ENCODE assay signal across 26 cellular contexts in the genomic region with DNA sequence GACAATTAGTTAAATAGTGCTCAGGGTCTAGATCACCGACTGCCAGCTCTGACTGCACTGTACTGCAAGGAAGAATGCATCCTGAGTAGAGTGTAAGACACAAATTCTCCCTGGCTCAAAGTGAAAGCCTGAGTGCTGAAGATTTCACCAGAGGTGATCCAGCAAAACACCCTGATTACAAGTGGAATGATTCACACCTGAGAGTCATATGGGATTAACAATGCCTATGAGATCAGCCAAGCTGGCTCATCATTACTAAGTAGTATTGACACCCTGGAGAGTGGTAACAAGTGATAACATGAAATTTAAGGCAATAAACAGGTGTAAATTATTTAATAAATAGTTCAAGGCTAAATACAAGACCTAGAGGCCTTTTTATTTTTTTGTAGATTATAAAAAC.
"Had no signal": no experiment of that assay in that cellular context is flagged by ENCODE, and none has a peak within 500 bp of the region (broad histone marks: within the 10 kb centered on the region; RNA-seq: fewer than 3 reads in every experiment).

No MANE protein-coding gene starts in this region.

- DNase-seq: effector CD4-positive, alpha-beta T cell; esophagus squamous epithelium; foreskin fibroblast; head of caudate nucleus; kidney; left colon; left ventricle myocardium superior; mesendoderm; naive B cell; psoas muscle; retina; right lobe of liver; stimulated activated CD4-positive, alpha-beta T cell treated with anti-CD3 and anti-CD28 coated beads, Interleukin-4, amount 100 ng/mL, for 1 hour; stimulated activated CD8-positive, alpha-beta memory T cell treated with anti-CD3 and anti-CD28 coated beads, Interleukin-4, amount 100 ng/mL, for 48 hours; stimulated activated naive CD8-positive, alpha-beta T cell treated with anti-CD3 and anti-CD28 coated beads, Interleukin-15, Interleukin-2, amounts not matched to agents 100 U/mL and 50 U/mL, for 24 hours; thyroid gland had no signal

- H3K27ac Mint-ChIP-seq: naive B cell; nephron; stimulated activated effector memory CD8-positive, alpha-beta T cell treated with anti-CD3 and anti-CD28 coated beads, Interleukin-12 subunit alpha, Interleukin-12 subunit beta, amount 100 ng/mL, for 72 hours; type B pancreatic cell had no signal

- H3K36me3 ChIP-seq: esophagus squamous epithelium, right lobe of liver, suprapubic skin, thyroid gland had no signal

- FAIRE-seq: kidney, urothelium cell line had no signal

- H3K4me3 ChIP-seq: coronary artery, esophagus squamous epithelium, hepatocyte, lung, psoas muscle, right lobe of liver, suprapubic skin, thyroid gland had no signal

- H3K4me3 Mint-ChIP-seq: naive B cell; nephron; stimulated activated effector memory CD8-positive, alpha-beta T cell treated with anti-CD3 and anti-CD28 coated beads, Interleukin-12 subunit alpha, Interleukin-12 subunit beta, amount 100 ng/mL, for 72 hours; type B pancreatic cell had no signal

- ATAC-seq: left colon; left ventricle myocardium superior; psoas muscle; right lobe of liver; stimulated activated effector memory CD8-positive, alpha-beta T cell treated with anti-CD3 and anti-CD28 coated beads, Interleukin-12 subunit alpha, Interleukin-12 subunit beta, amount 100 ng/mL, for 72 hours; stimulated activated naive CD8-positive, alpha-beta T cell treated with anti-CD3 and anti-CD28 coated beads, Interleukin-15, Interleukin-2, amounts not matched to agents 100 U/mL and 50 U/mL, for 24 hours had no signal

- H3K36me3 Mint-ChIP-seq: naive B cell; stimulated activated effector memory CD8-positive, alpha-beta T cell treated with anti-CD3 and anti-CD28 coated beads, Interleukin-12 subunit alpha, Interleukin-12 subunit beta, amount 100 ng/mL, for 72 hours; type B pancreatic cell had no signal

- H3K27me3 ChIP-seq: esophagus squamous epithelium, hepatocyte, right lobe of liver, suprapubic skin, thyroid gland had no signal

- H3K27ac ChIP-seq: coronary artery, epithelial cell of prostate, esophagus squamous epithelium, hepatocyte, parathyroid adenoma, psoas muscle, right lobe of liver, suprapubic skin, thyroid gland had no signal

- H3K4me1 ChIP-seq: parathyroid adenoma, psoas muscle, right lobe of liver, suprapubic skin, thyroid gland had no signal

- H3K9me3 Mint-ChIP-seq: nephron, type B pancreatic cell had no signal

- H3K27me3 Mint-ChIP-seq: naive B cell, type B pancreatic cell had no signal

- H3K4me1 Mint-ChIP-seq: naive B cell; nephron; stimulated activated effector memory CD8-positive, alpha-beta T cell treated with anti-CD3 and anti-CD28 coated beads, Interleukin-12 subunit alpha, Interleukin-12 subunit beta, amount 100 ng/mL, for 72 hours had no signal
